In the genomic region with DNA sequence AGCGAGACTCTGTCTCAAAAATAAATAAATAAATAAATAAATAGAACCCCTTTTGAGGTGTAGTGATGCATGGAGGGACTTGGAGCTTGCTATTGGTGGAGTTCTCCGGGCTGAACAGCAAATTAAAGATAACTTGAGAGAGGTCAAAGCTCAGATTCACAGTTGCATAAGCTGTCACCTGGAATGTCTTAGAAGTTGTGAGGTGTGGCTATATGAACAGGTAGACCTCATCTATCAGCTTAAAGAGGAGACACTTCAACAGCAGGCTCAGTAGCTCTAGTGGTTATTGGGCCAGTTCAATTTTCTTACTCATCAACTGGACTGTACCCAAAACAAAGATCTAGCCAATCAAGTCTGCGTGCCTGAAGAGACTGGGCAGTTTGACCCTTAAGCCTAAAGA, we compare ENCODE assay signal across 1 cellular context.
TF ChIP-seq lines count a peak whose summit lies in the region.

No MANE protein-coding gene starts in this region.

TF ChIP-seq in HepG2, 621 proteins besides CTCF, POLR2A, EP300 and RAD21:
- TF ChIP-seq, protein P1, sequence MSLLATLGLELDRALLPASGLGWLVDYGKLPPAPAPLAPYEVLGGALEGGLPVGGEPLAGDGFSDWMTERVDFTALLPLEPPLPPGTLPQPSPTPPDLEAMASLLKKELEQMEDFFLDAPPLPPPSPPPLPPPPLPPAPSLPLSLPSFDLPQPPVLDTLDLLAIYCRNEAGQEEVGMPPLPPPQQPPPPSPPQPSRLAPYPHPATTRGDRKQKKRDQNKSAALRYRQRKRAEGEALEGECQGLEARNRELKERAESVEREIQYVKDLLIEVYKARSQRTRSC (CRISPR knock-in tag; IDR thresholded peaks at IDR 0.05; ENCODE audit: low read depth), result no peak
- TF ChIP-seq RELA (CRISPR knock-in tag; IDR thresholded peaks at IDR 0.05) (no peak), ZNF431 (CRISPR knock-in tag; IDR thresholded peaks at IDR 0.05; ENCODE audit: borderline replicate concordance, low read depth) (no peak), ZFY (CRISPR knock-in tag; IDR thresholded peaks at IDR 0.05) (no peak), PHF20 (CRISPR knock-in tag; IDR thresholded peaks at IDR 0.05) (no peak), IRF1 (CRISPR knock-in tag; IDR thresholded peaks at IDR 0.05; ENCODE audit: low read depth) (no peak), ZNF740 (CRISPR knock-in tag; IDR thresholded peaks at IDR 0.05) (no peak), TCF7 (IDR thresholded peaks at IDR 0.05; ENCODE audit: low read depth) (no peak), POGZ (CRISPR knock-in tag; IDR thresholded peaks at IDR 0.05) (no peak)
- TF ChIP-seq, protein P2, sequence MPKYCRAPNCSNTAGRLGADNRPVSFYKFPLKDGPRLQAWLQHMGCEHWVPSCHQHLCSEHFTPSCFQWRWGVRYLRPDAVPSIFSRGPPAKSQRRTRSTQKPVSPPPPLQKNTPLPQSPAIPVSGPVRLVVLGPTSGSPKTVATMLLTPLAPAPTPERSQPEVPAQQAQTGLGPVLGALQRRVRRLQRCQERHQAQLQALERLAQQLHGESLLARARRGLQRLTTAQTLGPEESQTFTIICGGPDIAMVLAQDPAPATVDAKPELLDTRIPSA (CRISPR knock-in tag; IDR thresholded peaks at IDR 0.05; ENCODE audit: borderline replicate concordance), result no peak
